In genomic region chr2:86274265-86274917, GRCh38 we compare ENCODE assay signal across 9 cellular contexts.
DNase-seq lines count a peak whose midpoint lies in the region; ATAC-seq and TF ChIP-seq lines count a peak whose summit lies in the region.
"Had no signal": no experiment of that assay in that cellular context is flagged by ENCODE, and none has a peak within 500 bp of the region (broad histone marks: within the 10 kb centered on the region; RNA-seq: fewer than 3 reads in every experiment).

No MANE protein-coding gene starts in this region.

- H3K9me3 Mint-ChIP-seq in glutamatergic neuron (ENCODE audit: unreplicated experiment), result peaks cover 33% of the 10 kb centered on the region
- H3K9me3 Mint-ChIP-seq in H9, result peaks cover 29 to 30% of the 10 kb centered on the region in 2 experiments

- WGBS in H9 (ENCODE audit: extremely low coverage, insufficient read length, low lambda C conversion rate), result no CpG with 5 or more reads among the region's 5 CpGs

- no peak overlapping the region for H4K8ac ChIP-seq in H9 (replicated peaks; ENCODE audit: insufficient read length, low read depth, low read length)

- peak; percentile 77 for DNase-seq in Daoy (ENCODE audit: low read depth)
- DNase-seq in RWPE2 (ENCODE audit: low spot score), result no peak
- no peak for DNase-seq in glutamatergic neuron
- no peak for DNase-seq in activated CD4-positive, alpha-beta T cell treated with anti-CD3 and anti-CD28 coated beads, Interleukin-2, amount 50 U/mL, for 48 hours
- DNase-seq in H9, result no peak
- DNase-seq in NCI-H526 treated with DMSO at 0.1 percent for 48 hours (lab: John Stamatoyannopoulos, UW), result no peak
- DNase-seq in sciatic nerve (ENCODE audit: low spot score), result no peak

- H3K9me3 ChIP-seq in RWPE2 (ENCODE audit: severe bottlenecking), result peaks cover 3% of the 10 kb centered on the region
- H3K9me3 ChIP-seq in H9 (ENCODE audit: control insufficient read depth, low read depth, low read length), result peaks cover 5% of the 10 kb centered on the region

- no peaks in the 10 kb centered on the region for H3K27me3 ChIP-seq in RWPE2 (ENCODE audit: insufficient read depth, poor library complexity, severe bottlenecking)
- H3K27me3 ChIP-seq in H9 (ENCODE audit: insufficient read depth, low read length), result no peaks in the 10 kb centered on the region
- H3K27me3 ChIP-seq: heart right ventricle had no signal

- H3K36me3 Mint-ChIP-seq in glutamatergic neuron (ENCODE audit: unreplicated experiment), result peaks cover 43% of the 10 kb centered on the region
- peaks cover 5 to 25% (median 14%) of the 10 kb centered on the region in 3 experiments; a peak in 6 of 7 replicates for H3K36me3 Mint-ChIP-seq in H9 (ENCODE audit: insufficient read depth in 1 of 3, low read depth in 3 of 3)

- no peak overlapping the region for H2BK12ac ChIP-seq in H9 (ENCODE audit: insufficient read length, low read depth, low read length)

- H3K23ac ChIP-seq in H9 (ENCODE audit: insufficient read length, low read depth, low read length), result no peak overlapping the region

- no peak overlapping the region for H2BK120ac ChIP-seq in H9 (ENCODE audit: low read depth, low read length, poor library complexity, severe bottlenecking)

- H3K79me2 ChIP-seq in H9 (ENCODE audit: insufficient read depth, low read length), result no peaks in the 10 kb centered on the region

- H3K27me3 Mint-ChIP-seq in glutamatergic neuron (ENCODE audit: unreplicated experiment) (peaks cover 7% of the 10 kb centered on the region), H9 (ENCODE audit: low read depth) (peaks cover 6% of the 10 kb centered on the region; the same call in 1 of the 2 replicates)

- no peak overlapping the region for H3K4me3 ChIP-seq in RWPE2 (ENCODE audit: severe bottlenecking)
- H3K4me3 ChIP-seq: heart right ventricle had no signal

- no peak overlapping the region for H3K4me2 ChIP-seq in H9 (ENCODE audit: insufficient read depth, insufficient read length, low read length)

- no peak overlapping the region for H3K56ac ChIP-seq in H9 (ENCODE audit: insufficient read length, low read depth, low read length)

- ATAC-seq in GM21825 (IDR thresholded peaks at IDR 0.05; ENCODE audit: unreplicated experiment) (peak; percentile 43), RWPE2 (ENCODE audit: low read depth) (peak; percentile 65), sciatic nerve (no peak)

- H3K27ac Mint-ChIP-seq in glutamatergic neuron (ENCODE audit: unreplicated experiment) (peak overlapping the region; percentile 69), H9 (no peak overlapping the region)

- H3K4me3 Mint-ChIP-seq in glutamatergic neuron (ENCODE audit: unreplicated experiment), result no peak overlapping the region
- no peak overlapping the region for H3K4me3 Mint-ChIP-seq in H9

- no peaks in the 10 kb centered on the region for H3K4me1 ChIP-seq in RWPE2 (ENCODE audit: insufficient read depth, poor library complexity, severe bottlenecking)
- no peaks in the 10 kb centered on the region for H3K4me1 ChIP-seq in H9 (ENCODE audit: insufficient read depth, low read length)

- H2AK5ac ChIP-seq in H9 (ENCODE audit: insufficient read length, low read length), result no peak overlapping the region

- H4K91ac ChIP-seq in H9 (ENCODE audit: insufficient read length, low read depth, low read length), result no peak overlapping the region

- H2BK5ac ChIP-seq in H9 (ENCODE audit: insufficient read length, low read length), result no peak overlapping the region

- H3K14ac ChIP-seq in H9 (ENCODE audit: insufficient read depth, low read length), result no peak overlapping the region

- intact Hi-C loops in sciatic nerve (cut with DNase I), result no loop called here

- H4K20me1 ChIP-seq in H9 (ENCODE audit: control insufficient read depth, insufficient read depth, insufficient read length), result no peaks in the 10 kb centered on the region

- no peak overlapping the region for H4K5ac ChIP-seq in H9 (ENCODE audit: insufficient read length, low read depth, low read length)

- no peaks in the 10 kb centered on the region for H3K36me3 ChIP-seq in RWPE2 (ENCODE audit: low read depth)

- H3K18ac ChIP-seq in H9 (ENCODE audit: insufficient read length, low read depth, low read length), result no peak overlapping the region

- no peak overlapping the region for H3T11ph ChIP-seq in H9 (ENCODE audit: low read length)

- TF ChIP-seq CTCF in RWPE2 (IDR thresholded peaks at IDR 0.05; ENCODE audit: poor library complexity, severe bottlenecking), result no peak
- TF ChIP-seq CTCF in glutamatergic neuron (IDR thresholded peaks at IDR 0.05; ENCODE audit: partially characterized antibody, unreplicated experiment), result no peak
- TF ChIP-seq CTCF in H9 (conservative IDR thresholded peaks at IDR 0.05), result no peak

- H3K4ac ChIP-seq in H9 (ENCODE audit: low read depth, low read length), result no peak overlapping the region

- H3K79me1 ChIP-seq in H9 (ENCODE audit: insufficient read depth, low read depth, low read length, poor library complexity, severe bottlenecking), result no peaks in the 10 kb centered on the region

- H3K9ac ChIP-seq in H9 (ENCODE audit: extremely low read depth, insufficient read length, low read length), result no peak overlapping the region

- no peak overlapping the region for H2BK20ac ChIP-seq in H9 (ENCODE audit: low read depth, low read length, poor library complexity, severe bottlenecking)

- H3K4me1 Mint-ChIP-seq in glutamatergic neuron (ENCODE audit: low read depth, unreplicated experiment) (peaks cover 27% of the 10 kb centered on the region), H9 (peaks cover 9 to 11% of the 10 kb centered on the region in 2 experiments)

- H2AFZ ChIP-seq in H9 (ENCODE audit: low read length), result no peak overlapping the region

- no peak overlapping the region for H2BK15ac ChIP-seq in H9 (ENCODE audit: low read depth, low read length)

- no peaks in the 10 kb centered on the region for H3K23me2 ChIP-seq in H9 (ENCODE audit: insufficient read length, low read depth, low read length, poor library complexity, severe bottlenecking)

- H3K27ac ChIP-seq in RWPE2 (ENCODE audit: poor library complexity, severe bottlenecking) (no peak overlapping the region), H9 (ENCODE audit: insufficient read length, low read depth, low read length) (no peak overlapping the region)
